Comparison of ENCODE assay signal across 33 cellular contexts in genomic region chr5:3391210-3391609, GRCh38.
"Had no signal": no experiment of that assay in that cellular context is flagged by ENCODE, and none has a peak within 500 bp of the region (broad histone marks: within the 10 kb centered on the region; RNA-seq: fewer than 3 reads in every experiment).

No MANE protein-coding gene starts in this region.

- H3K27me3 Mint-ChIP-seq: activated B cell treated with CpG ODN at 0.5 μM for 24 hours; activated CD4-positive, alpha-beta memory T cell treated with anti-CD3 and anti-CD28 coated beads for 36 hours; activated CD8-positive, alpha-beta T cell treated with anti-CD3 and anti-CD28 coated beads for 36 hours; activated naive CD4-positive, alpha-beta T cell treated with anti-CD3 and anti-CD28 coated beads, Interleukin-2, amount 50 U/mL, for 24 hours; activated naive CD8-positive, alpha-beta T cell treated with anti-CD3 and anti-CD28 coated beads, Interleukin-2, amount 10 ng/mL, durations not matched to agents 7 days and 5 days; activated naive CD8-positive, alpha-beta T cell treated with anti-CD3 and anti-CD28 coated beads, Interleukin-2, amount 50 U/mL, for 24 hours; activated T-helper 17 cell treated with anti-CD3 and anti-CD28 coated beads, Interleukin-2, amount 50 U/mL, for 72 hours; central memory CD8-positive, alpha-beta T cell had no signal

- H3K36me3 Mint-ChIP-seq: activated naive CD4-positive, alpha-beta T cell treated with anti-CD3 and anti-CD28 coated beads, Interleukin-2, amount 50 U/mL, for 24 hours; activated naive CD8-positive, alpha-beta T cell; activated naive CD8-positive, alpha-beta T cell treated with anti-CD3 and anti-CD28 coated beads, Interleukin-2, amount 10 ng/mL, durations not matched to agents 7 days and 5 days; brain had no signal

- ATAC-seq: activated CD8-positive, alpha-beta T cell treated with anti-CD3 and anti-CD28 coated beads for 36 hours; activated naive CD8-positive, alpha-beta T cell treated with anti-CD3 and anti-CD28 coated beads, Interleukin-2, amount 50 U/mL, for 24 hours; activated T-cell treated with anti-CD3 and anti-CD28 coated beads, Interleukin-2, amount 50 U/mL, for 4 hours; activated T-cell treated with anti-CD3 and anti-CD28 coated beads, Interleukin-2, amount 50 U/mL, for 72 hours; activated T-helper 17 cell treated with anti-CD3 and anti-CD28 coated beads, Interleukin-2, amount 50 U/mL, for 72 hours had no signal

- H3K4me1 Mint-ChIP-seq: activated B cell treated with CpG ODN at 0.5 μM for 24 hours; activated naive CD4-positive, alpha-beta T cell treated with anti-CD3 and anti-CD28 coated beads, Interleukin-2, amount 50 U/mL, for 24 hours; activated naive CD8-positive, alpha-beta T cell treated with anti-CD3 and anti-CD28 coated beads, Interleukin-2, amount 10 ng/mL, durations not matched to agents 7 days and 5 days; activated naive CD8-positive, alpha-beta T cell treated with anti-CD3 and anti-CD28 coated beads, Interleukin-2, amount 50 U/mL, for 24 hours; activated T-helper 17 cell treated with anti-CD3 and anti-CD28 coated beads, Interleukin-2, amount 50 U/mL, for 72 hours; central memory CD8-positive, alpha-beta T cell had no signal

- H3K27ac Mint-ChIP-seq: activated B cell treated with CpG ODN at 0.5 μM for 24 hours; activated CD4-positive, alpha-beta memory T cell treated with anti-CD3 and anti-CD28 coated beads for 36 hours; activated CD8-positive, alpha-beta T cell treated with anti-CD3 and anti-CD28 coated beads for 36 hours; activated naive CD4-positive, alpha-beta T cell treated with anti-CD3 and anti-CD28 coated beads for 36 hours; activated naive CD4-positive, alpha-beta T cell treated with anti-CD3 and anti-CD28 coated beads, Interleukin-2, amount 50 U/mL, for 24 hours; activated naive CD8-positive, alpha-beta T cell; activated naive CD8-positive, alpha-beta T cell treated with anti-CD3 and anti-CD28 coated beads, Interleukin-2, amount 10 ng/mL, durations not matched to agents 7 days and 5 days; activated naive CD8-positive, alpha-beta T cell treated with anti-CD3 and anti-CD28 coated beads, Interleukin-2, amount 50 U/mL, for 24 hours; activated T-cell treated with anti-CD3 and anti-CD28 coated beads, Interleukin-2, amount 50 U/mL, for 72 hours; activated T-helper 1 cell treated with anti-CD3 and anti-CD28 coated beads, Interleukin-12 subunit alpha, Interleukin-12 subunit beta, Interleukin-2, Interleukin-4 antibody, amounts not matched to agents 30 ng/mL and 10 ng/mL and 1 ng/mL, durations not matched to agents 14 hours and 24 hours and 36 hours; activated T-helper 17 cell treated with anti-CD3 and anti-CD28 coated beads, Interleukin-2, amount 50 U/mL, for 72 hours; brain; T-helper 1 cell treated with Interleukin-12 subunit alpha and Interleukin-12 subunit beta and Interleukin-4 antibody, amounts not matched to agents 30 μg/mL and 1 μg/mL, for 36 hours; T-helper 2 cell treated with Interferon-gamma antibody and Interleukin-4, amounts not matched to agents 5 μg/mL and 100 μg/mL, for 36 hours had no signal

- H3K4me3 Mint-ChIP-seq: activated B cell treated with CpG ODN at 0.5 μM for 24 hours; activated CD4-positive, alpha-beta memory T cell treated with anti-CD3 and anti-CD28 coated beads for 36 hours; activated CD8-positive, alpha-beta T cell treated with anti-CD3 and anti-CD28 coated beads for 36 hours; activated naive CD4-positive, alpha-beta T cell treated with anti-CD3 and anti-CD28 coated beads for 36 hours; activated naive CD4-positive, alpha-beta T cell treated with anti-CD3 and anti-CD28 coated beads, Interleukin-2, amount 50 U/mL, for 24 hours; activated naive CD8-positive, alpha-beta T cell; activated naive CD8-positive, alpha-beta T cell treated with anti-CD3 and anti-CD28 coated beads, Interleukin-2, amount 10 ng/mL, durations not matched to agents 7 days and 5 days; activated naive CD8-positive, alpha-beta T cell treated with anti-CD3 and anti-CD28 coated beads, Interleukin-2, amount 50 U/mL, for 24 hours; activated T-cell treated with anti-CD3 and anti-CD28 coated beads, Interleukin-2, amount 50 U/mL, for 4 hours; activated T-cell treated with anti-CD3 and anti-CD28 coated beads, Interleukin-2, amount 50 U/mL, for 72 hours; activated T-helper 1 cell treated with anti-CD3 and anti-CD28 coated beads, Interleukin-12 subunit alpha, Interleukin-12 subunit beta, Interleukin-2, Interleukin-4 antibody, amounts not matched to agents 30 ng/mL and 10 ng/mL and 1 ng/mL, durations not matched to agents 14 hours and 24 hours and 36 hours; activated T-helper 17 cell treated with anti-CD3 and anti-CD28 coated beads, Interleukin-2, amount 50 U/mL, for 72 hours; brain; central memory CD8-positive, alpha-beta T cell; T-helper 1 cell treated with Interleukin-12 subunit alpha and Interleukin-12 subunit beta and Interleukin-4 antibody, amounts not matched to agents 30 μg/mL and 1 μg/mL, for 36 hours; T-helper 2 cell treated with Interferon-gamma antibody and Interleukin-4, amounts not matched to agents 5 μg/mL and 100 μg/mL, for 36 hours had no signal

- H3K9me3 Mint-ChIP-seq: activated B cell treated with CpG ODN at 0.5 μM for 24 hours; activated CD8-positive, alpha-beta T cell treated with anti-CD3 and anti-CD28 coated beads for 36 hours; activated naive CD4-positive, alpha-beta T cell treated with anti-CD3 and anti-CD28 coated beads, Interleukin-2, amount 50 U/mL, for 24 hours; activated naive CD8-positive, alpha-beta T cell treated with anti-CD3 and anti-CD28 coated beads, Interleukin-2, amount 10 ng/mL, durations not matched to agents 7 days and 5 days; activated naive CD8-positive, alpha-beta T cell treated with anti-CD3 and anti-CD28 coated beads, Interleukin-2, amount 50 U/mL, for 24 hours; activated T-cell treated with anti-CD3 and anti-CD28 coated beads, Interleukin-2, amount 50 U/mL, for 4 hours; activated T-helper 17 cell treated with anti-CD3 and anti-CD28 coated beads, Interleukin-2, amount 50 U/mL, for 72 hours; brain had no signal

- DNase-seq: activated B cell treated with CpG ODN at 0.5 μM for 24 hours; activated CD4-positive, alpha-beta memory T cell treated with anti-CD3 and anti-CD28 coated beads for 36 hours; activated CD4-positive, alpha-beta T cell treated with anti-CD3 and anti-CD28 coated beads for 4 hours; activated CD4-positive, alpha-beta T cell treated with anti-CD3 and anti-CD28 coated beads, Interleukin-2, amount 50 U/mL, for 1 hour; activated CD4-positive, alpha-beta T cell treated with anti-CD3 and anti-CD28 coated beads, Interleukin-2, amount 50 U/mL, for 4 hours; activated CD4-positive, CD25-positive, alpha-beta regulatory T cell treated with anti-CD3 and anti-CD28 coated beads, Interleukin-2, amount 50 U/mL, for 72 hours; activated CD8-positive, alpha-beta memory T cell treated with anti-CD3 and anti-CD28 coated beads, Interleukin-2, amount 50 U/mL, for 4 hours; activated CD8-positive, alpha-beta T cell treated with anti-CD3 and anti-CD28 coated beads for 36 hours; activated effector memory CD4-positive, alpha-beta T cell treated with anti-CD3 and anti-CD28 coated beads, Interleukin-2, amount 50 U/mL, for 16 hours; activated gamma-delta T cell treated with Interleukin-2 at 50 U/mL for 16 hours; activated naive CD4-positive, alpha-beta T cell; activated naive CD4-positive, alpha-beta T cell treated with anti-CD3 and anti-CD28 coated beads for 36 hours; activated naive CD8-positive, alpha-beta T cell treated with anti-CD3 and anti-CD28 coated beads, Interleukin-2, amount 10 ng/mL, durations not matched to agents 7 days and 5 days; activated naive CD8-positive, alpha-beta T cell treated with anti-CD3 and anti-CD28 coated beads, Interleukin-2, amount 50 U/mL, for 24 hours; activated T-cell treated with anti-CD3 and anti-CD28 coated beads for 4 hours; activated T-cell treated with anti-CD3 and anti-CD28 coated beads, Interleukin-2, amount 50 U/mL, for 1 hour; activated T-cell treated with anti-CD3 and anti-CD28 coated beads, Interleukin-2, amount 50 U/mL, for 4 hours; activated T-cell treated with anti-CD3 and anti-CD28 coated beads, Interleukin-2, amount 50 U/mL, for 72 hours; amygdala; anterior cingulate cortex; caudate nucleus; cerebellar nuclear complex; T-helper 1 cell; T-helper 2 cell; T-helper 9 cell had no signal
